ENCODE assay signal across 1 cellular context in genomic region chr21:25512095-25513086, GRCh38.
A peak's percentile ranks its signal among the peaks of the same experiment; 100 is the strongest.
TF ChIP-seq lines count a peak whose summit lies in the region.

No MANE protein-coding gene starts in this region.

TF ChIP-seq in GM12878, 131 proteins besides CTCF, POLR2A, EP300 and RAD21 (continued from another document):
- TF ChIP-seq MEF2B (IDR thresholded peaks at IDR 0.05; ENCODE audit: partially characterized antibody, poor library complexity, severe bottlenecking) = peak; percentile 83
- peak; percentile 46; the same call in 1 of the 2 replicates for TF ChIP-seq NBN (IDR thresholded peaks at IDR 0.05)
- no peak for TF ChIP-seq BHLHE40 (IDR thresholded peaks at IDR 0.05; ENCODE audit: borderline replicate concordance in 1 of 2, low read depth in 2 of 2, low read length in 1 of 2)
- TF ChIP-seq ESRRA (IDR thresholded peaks at IDR 0.05; ENCODE audit: low read length) = no peak
- TF ChIP-seq YBX1 (IDR thresholded peaks at IDR 0.05) = no peak
- peak; percentile 30; the same call in 1 of the 2 replicates for TF ChIP-seq NFIC (IDR thresholded peaks at IDR 0.05; ENCODE audit: low read depth, low read length)
- 0 out of 2 replicates have a peak, but pooled peaks have one; percentile 30 for TF ChIP-seq EED (IDR thresholded peaks at IDR 0.05; ENCODE audit: low read depth)
- no peak for TF ChIP-seq PKNOX1 (IDR thresholded peaks at IDR 0.05)
- TF ChIP-seq ZNF622 (IDR thresholded peaks at IDR 0.05) = no peak
- 0 out of 2 replicates have a peak, but pooled peaks have one; percentile 37 for TF ChIP-seq TCF12 (IDR thresholded peaks at IDR 0.05; ENCODE audit: low read depth, low read length)
TF ChIP-seq in GM12878: peak in this region for 8.
